Comparison of ENCODE assay signal across 16 cellular contexts in genomic region chr7:7959979-7960670, GRCh38. TPM values are rescaled to one million over a fixed set of nuclear protein-coding genes. Genes with fewer than 3 reads are reported as not detected.
A peak's percentile ranks its signal among the peaks of the same experiment; 100 is the strongest.
DNase-seq lines count a peak whose midpoint lies in the region; ATAC-seq, FAIRE-seq and TF ChIP-seq lines count a peak whose summit lies in the region.
"Had no signal": no experiment of that assay in that cellular context is flagged by ENCODE, and none has a peak within 500 bp of the region (broad histone marks: within the 10 kb centered on the region; RNA-seq: fewer than 3 reads in every experiment).

No MANE protein-coding gene starts in this region.

- no peak overlapping the region for H3K4me3 ChIP-seq in aorta (ENCODE audit: low read length in 2 of 2)
- no peak overlapping the region for H3K4me3 ChIP-seq in prostate gland
- H3K4me3 ChIP-seq: GM23248 had no signal

- CTCF ChIA-PET in activated naive CD4-positive, alpha-beta T cell treated with anti-CD3 and anti-CD28 coated beads for 36 hours (lab: Charles Lee): no interaction called here

- no peaks in the 10 kb centered on the region for H3K4me1 ChIP-seq in aorta (ENCODE audit: control insufficient read depth in 1 of 2, insufficient read depth in 2 of 2, low read length in 2 of 2)
- no peaks in the 10 kb centered on the region for H3K4me1 ChIP-seq in prostate gland (replicated peaks)

- H3K4me1 Mint-ChIP-seq in activated naive CD4-positive, alpha-beta T cell treated with anti-CD3 and anti-CD28 coated beads for 36 hours (ENCODE audit: low read depth): peaks cover 4% of the 10 kb centered on the region
- H3K4me1 Mint-ChIP-seq in stimulated activated memory B cell treated with anti-CD40 and anti-IgM and Interleukin-4, amounts not matched to agents 10 μg/mL and 1 μg/mL and 100 μg/mL, for 72 hours: peaks cover 6% of the 10 kb centered on the region

- H3K27ac ChIP-seq in aorta (ENCODE audit: low read depth in 1 of 2, low read length in 2 of 2) (no peak overlapping the region), prostate gland (no peak overlapping the region)
- H3K27ac ChIP-seq: GM23248, neutrophil had no signal

- ATAC-seq in GM19043 (IDR thresholded peaks at IDR 0.05; ENCODE audit: low read depth, unreplicated experiment) (peak; percentile 92), GM21786 (IDR thresholded peaks at IDR 0.05; ENCODE audit: unreplicated experiment) (peak; percentile 94), HG03139 (IDR thresholded peaks at IDR 0.05; ENCODE audit: unreplicated experiment) (peak; percentile 90), aorta (ENCODE audit: low FRiP score) (no peak)
- ATAC-seq in stimulated activated memory B cell treated with anti-CD40 and anti-IgM and Interleukin-4, amounts not matched to agents 10 μg/mL and 1 μg/mL and 100 μg/mL, for 72 hours: no peak
- ATAC-seq: activated CD8-positive, alpha-beta memory T cell treated with anti-CD3 and anti-CD28 coated beads, Interleukin-2, amount 10 ng/mL, durations not matched to agents 7 days and 5 days had no signal

- H3K9me3 ChIP-seq in aorta (ENCODE audit: control insufficient read depth, low read length) (no peaks in the 10 kb centered on the region), prostate gland (no peaks in the 10 kb centered on the region)
- H3K9me3 ChIP-seq: neutrophil had no signal

- H3K27ac Mint-ChIP-seq in activated naive CD4-positive, alpha-beta T cell treated with anti-CD3 and anti-CD28 coated beads for 36 hours: no peak overlapping the region
- H3K27ac Mint-ChIP-seq in stimulated activated memory B cell treated with anti-CD40 and anti-IgM and Interleukin-4, amounts not matched to agents 10 μg/mL and 1 μg/mL and 100 μg/mL, for 72 hours: no peak overlapping the region
- H3K27ac Mint-ChIP-seq: activated CD8-positive, alpha-beta memory T cell treated with anti-CD3 and anti-CD28 coated beads, Interleukin-2, amount 10 ng/mL, durations not matched to agents 7 days and 5 days had no signal

- no peaks in the 10 kb centered on the region for H3K36me3 ChIP-seq in aorta (ENCODE audit: control insufficient read depth in 1 of 2, insufficient read depth in 2 of 2, low read length in 1 of 2)
- no peaks in the 10 kb centered on the region for H3K36me3 ChIP-seq in prostate gland
- H3K36me3 ChIP-seq: neutrophil had no signal

- no peak for TF ChIP-seq POLR2A in prostate gland (IDR thresholded peaks at IDR 0.05)

- H3K27me3 Mint-ChIP-seq in activated naive CD4-positive, alpha-beta T cell treated with anti-CD3 and anti-CD28 coated beads for 36 hours (ENCODE audit: low read depth): no peaks in the 10 kb centered on the region
- H3K27me3 Mint-ChIP-seq in stimulated activated memory B cell treated with anti-CD40 and anti-IgM and Interleukin-4, amounts not matched to agents 10 μg/mL and 1 μg/mL and 100 μg/mL, for 72 hours: no peaks in the 10 kb centered on the region
- H3K27me3 Mint-ChIP-seq: activated CD8-positive, alpha-beta memory T cell treated with anti-CD3 and anti-CD28 coated beads, Interleukin-2, amount 10 ng/mL, durations not matched to agents 7 days and 5 days had no signal

- 94 to 96% methylated on average over 4 of the region's 4 CpGs for WGBS in aorta, 2 donors
- WGBS in prostate gland: 88% methylated on average over 4 of the region's 4 CpGs

- intact Hi-C loops in aorta (cut with DNase I) (loop anchor here in 1 of 2 donors (10.0 kb wide), 2 partner anchors 275 to 775 kb away; partner anchors contain the start of gene C1GALT1), prostate gland (cut with DNase I) (loop anchor here (10.0 kb wide), 2 partner anchors 195 to 315 kb away; partner anchors contain the start of gene UMAD1)
- intact Hi-C loops in activated naive CD4-positive, alpha-beta T cell treated with anti-CD3 and anti-CD28 coated beads for 36 hours (cut with micrococcal nuclease): no loop called here

- TF ChIP-seq CTCF in prostate gland (IDR thresholded peaks at IDR 0.05): no peak

- H3K4me3 Mint-ChIP-seq in activated naive CD4-positive, alpha-beta T cell treated with anti-CD3 and anti-CD28 coated beads for 36 hours: no peak overlapping the region
- H3K4me3 Mint-ChIP-seq in stimulated activated memory B cell treated with anti-CD40 and anti-IgM and Interleukin-4, amounts not matched to agents 10 μg/mL and 1 μg/mL and 100 μg/mL, for 72 hours: no peak overlapping the region
- H3K4me3 Mint-ChIP-seq: activated CD8-positive, alpha-beta memory T cell treated with anti-CD3 and anti-CD28 coated beads, Interleukin-2, amount 10 ng/mL, durations not matched to agents 7 days and 5 days had no signal

- H3K9me3 Mint-ChIP-seq in activated naive CD4-positive, alpha-beta T cell treated with anti-CD3 and anti-CD28 coated beads for 36 hours: no peaks in the 10 kb centered on the region
- no peaks in the 10 kb centered on the region for H3K9me3 Mint-ChIP-seq in stimulated activated memory B cell treated with anti-CD40 and anti-IgM and Interleukin-4, amounts not matched to agents 10 μg/mL and 1 μg/mL and 100 μg/mL, for 72 hours

- H3K27me3 ChIP-seq in aorta (ENCODE audit: control insufficient read depth in 1 of 2, insufficient read depth in 2 of 2, low read length in 1 of 2) (no peaks in the 10 kb centered on the region), prostate gland (replicated peaks; ENCODE audit: insufficient read depth) (no peaks in the 10 kb centered on the region)
- H3K27me3 ChIP-seq: neutrophil had no signal

- peak; percentile 13 for FAIRE-seq in G401.6 (lab: Jason Lieb, UNC)
- FAIRE-seq: A204.1 had no signal

- no peak for DNase-seq in aorta
- DNase-seq in activated naive CD4-positive, alpha-beta T cell treated with anti-CD3 and anti-CD28 coated beads for 36 hours: no peak
- no peak for DNase-seq in prostate gland (ENCODE audit: low spot score)
- DNase-seq: activated CD8-positive, alpha-beta memory T cell treated with anti-CD3 and anti-CD28 coated beads, Interleukin-2, amount 10 ng/mL, durations not matched to agents 7 days and 5 days; amygdala; effector CD4-positive, alpha-beta T cell; GM23248; NCI-H2029 treated with DMSO at 0.1 percent for 48 hours; T-helper 2 cell had no signal

- H3K36me3 Mint-ChIP-seq in activated naive CD4-positive, alpha-beta T cell treated with anti-CD3 and anti-CD28 coated beads for 36 hours (ENCODE audit: low read depth): no peaks in the 10 kb centered on the region
- H3K36me3 Mint-ChIP-seq in stimulated activated memory B cell treated with anti-CD40 and anti-IgM and Interleukin-4, amounts not matched to agents 10 μg/mL and 1 μg/mL and 100 μg/mL, for 72 hours: no peaks in the 10 kb centered on the region
- H3K36me3 Mint-ChIP-seq: activated CD8-positive, alpha-beta memory T cell treated with anti-CD3 and anti-CD28 coated beads, Interleukin-2, amount 10 ng/mL, durations not matched to agents 7 days and 5 days had no signal

RNA-seq across cellular contexts. Expression of gene GLCCI1, which starts 8.5 kb away (rescaled TPM):
- total RNA-seq in aorta (10 to 100 TPM in 1 of 2 donors, 1 to 10 TPM in 1; 8.4 to 12.0 TPM), prostate gland (1 to 10 TPM; 9.1 to 9.2 TPM)
- 1 to 10 TPM; 2.1 to 7.5 TPM for polyA plus RNA-seq in aorta
- 10 to 100 TPM; 12.9 to 13.3 TPM for total RNA-seq in activated naive CD4-positive, alpha-beta T cell treated with anti-CD3 and anti-CD28 coated beads for 36 hours

Comparison
In these comparisons a context has a peak if more than half of its experiments do, and no peak if none do; other contexts are left out.
1. ATAC-seq: peak in GM19043 (single experiment), GM21786 (single experiment) and HG03139 (single experiment); none in aorta (single experiment) and stimulated activated memory B cell treated with anti-CD40 and anti-IgM and Interleukin-4, amounts not matched to agents 10 μg/mL and 1 μg/mL and 100 μg/mL, for 72 hours (single experiment).